14 cellular contexts compared by ENCODE assay signal in genomic region chr3:31704156-31704555, GRCh38.
"Had no signal": no experiment of that assay in that cellular context is flagged by ENCODE, and none has a peak within 500 bp of the region (broad histone marks: within the 10 kb centered on the region; RNA-seq: fewer than 3 reads in every experiment).

No MANE protein-coding gene starts in this region.

- H3K27ac ChIP-seq: brain microvascular endothelial cell, heart left ventricle, SJCRH30, tibial nerve had no signal

- FAIRE-seq: endometrium, frontal cortex had no signal

- H3K36me3 Mint-ChIP-seq: activated naive CD8-positive, alpha-beta T cell had no signal

- H3K4me3 Mint-ChIP-seq: activated naive CD8-positive, alpha-beta T cell had no signal

- DNase-seq: activated CD4-positive, alpha-beta T cell treated with anti-CD3 and anti-CD28 coated beads, Interleukin-2, amount 50 U/mL, for 4 hours; activated gamma-delta T cell; activated T-cell treated with anti-CD3 and anti-CD28 coated beads, Interleukin-2, amount 50 U/mL, for 1 hour; cerebellar nuclear complex; islet precursor cell; SJCRH30; stimulated activated CD4-positive, alpha-beta T cell treated with anti-CD3 and anti-CD28 coated beads, Interleukin-4, amount 100 ng/mL, for 4 hours had no signal

- H3K9me3 ChIP-seq: heart left ventricle, SJCRH30, tibial nerve had no signal

- H3K4me3 ChIP-seq: dorsolateral prefrontal cortex, heart left ventricle, SJCRH30, tibial nerve had no signal

- H3K4me1 ChIP-seq: SJCRH30 had no signal

- H3K27me3 ChIP-seq: brain microvascular endothelial cell, dorsolateral prefrontal cortex, heart left ventricle, SJCRH30, tibial nerve had no signal

- H3K27ac Mint-ChIP-seq: activated naive CD8-positive, alpha-beta T cell had no signal

- H3K36me3 ChIP-seq: brain microvascular endothelial cell, SJCRH30 had no signal
